8 cellular contexts compared by ENCODE assay signal in genomic region chr10:97333351-97333600, GRCh38. TPM values are rescaled to one million over a fixed set of nuclear protein-coding genes. Genes with fewer than 3 reads are reported as not detected.
DNase-seq lines count a peak whose midpoint lies in the region; ATAC-seq and TF ChIP-seq lines count a peak whose summit lies in the region.

No MANE protein-coding gene starts in this region.

- no TSS peak for BruUV-seq in Panc1 (replicated peaks; lab: Mats Ljungman, UMichigan)

- H3K4me3 Mint-ChIP-seq in naive thymus-derived CD8-positive, alpha-beta T cell: peak overlapping the region; percentile 87 to 98 (median 92)

- peak overlapping the region; percentile 87 to 97 (median 96) for H3K27ac Mint-ChIP-seq in naive thymus-derived CD8-positive, alpha-beta T cell

- ATAC-seq in Panc1 (peak; percentile 36), HG03520 (IDR thresholded peaks at IDR 0.05; ENCODE audit: unreplicated experiment) (no peak), HG03354 (IDR thresholded peaks at IDR 0.05; ENCODE audit: poor library complexity, severe bottlenecking, unreplicated experiment) (no peak)
- ATAC-seq in naive thymus-derived CD8-positive, alpha-beta T cell: peak in 1 of 2 donors; percentile 15

- no peaks in the 10 kb centered on the region for H3K27me3 Mint-ChIP-seq in naive thymus-derived CD8-positive, alpha-beta T cell

- CTCF ChIA-PET in Panc1 (lab: Charles Lee): interaction anchor here (0.6 to 3.4 kb wide), 3 partner anchors 45 to 64 kb away, joined by 3 to 26 read pairs (median 4); no protein-coding TSS in a partner anchor

- in situ Hi-C loops in Panc1 (cut with HindIII; ENCODE audit: low pct_unique_long_range_greater_than_20kb, low sequenced_read_pairs): no loop called here

- H3K9me3 ChIP-seq in Panc1 (ENCODE audit: control insufficient read depth, insufficient read depth, low read depth, low read length) (no peaks in the 10 kb centered on the region), duodenal mucosa (ENCODE audit: control insufficient read depth in 1 of 2, low read length in 2 of 2) (no peaks in the 10 kb centered on the region)

- H3K4me1 ChIP-seq in Panc1 (ENCODE audit: control insufficient read depth, insufficient read depth, low read length) (peaks cover 54% of the 10 kb centered on the region), duodenal mucosa (ENCODE audit: control insufficient read depth in 1 of 2, insufficient read depth in 2 of 2, low read length in 2 of 2) (peaks cover 33 to 38% of the 10 kb centered on the region in 2 donors)

- H3K9me3 Mint-ChIP-seq in naive thymus-derived CD8-positive, alpha-beta T cell: no peaks in the 10 kb centered on the region

- no peak; the same call in 1 of the 2 replicates for TF ChIP-seq CTCF in Panc1 (IDR thresholded peaks at IDR 0.05)

- POLR2A ChIA-PET in Panc1 (lab: Charles Lee): interaction anchor here (0.6 to 0.7 kb wide), 2 partner anchors 22 to 94 kb away, joined by 3 to 9 read pairs; no protein-coding TSS in a partner anchor
- POLR2A ChIA-PET in naive thymus-derived CD8-positive, alpha-beta T cell (lab: Charles Lee): interaction anchor here (0.9 to 7.6 kb wide), 5 partner anchors 11 to 55 kb away, joined by 3 to 179 read pairs (median 6); partner anchors contain the start of gene FRAT1

- H3K36me3 ChIP-seq in Panc1 (ENCODE audit: control insufficient read depth, insufficient read depth, low read length) (no peaks in the 10 kb centered on the region), duodenal mucosa (ENCODE audit: control insufficient read depth in 1 of 2, insufficient read depth in 2 of 2, low read length in 2 of 2) (peaks cover 0 to 4% of the 10 kb centered on the region in 2 donors)

- DNase-seq in SIG-M5 treated with dmso at 0.1 percent for 504 hours (lab: John Stamatoyannopoulos, UW; ENCODE audit: unreplicated experiment): peak; percentile 49
- no peak for DNase-seq in SIG-M5 (lab: John Stamatoyannopoulos, UW)
- DNase-seq in Panc1 (ENCODE audit: low read depth, low spot score): no peak
- peak in 5 of 10 donors; percentile 21 to 66 (median 35) for DNase-seq in naive thymus-derived CD8-positive, alpha-beta T cell
- no peak for DNase-seq in NCI-H1436 treated with DMSO at 0.1 percent for 48 hours (lab: John Stamatoyannopoulos, UW)

- peak overlapping the region; percentile 89 to 96 for H3K9ac ChIP-seq in duodenal mucosa (ENCODE audit: low read depth in 1 of 2, low read length in 2 of 2)

- peaks cover 0 to 33% (median 9%) of the 10 kb centered on the region in 3 donors for H3K36me3 Mint-ChIP-seq in naive thymus-derived CD8-positive, alpha-beta T cell

- H3K27ac ChIP-seq in Panc1 (ENCODE audit: low read length) (peak overlapping the region; percentile 92), duodenal mucosa (ENCODE audit: low read depth, low read length) (peak overlapping the region; percentile 79)

- H3K4me3 ChIP-seq in Panc1 (ENCODE audit: low read depth in 2 of 2, low read length in 2 of 2) (peak overlapping the region; percentile 62 to 76), duodenal mucosa (ENCODE audit: low read depth in 1 of 2, low read length in 2 of 2) (peak overlapping the region; percentile 81 to 93)

- intact Hi-C loops in Panc1 (cut with micrococcal nuclease; ENCODE audit: unreplicated experiment): no loop called here

- H3K4me1 Mint-ChIP-seq in naive thymus-derived CD8-positive, alpha-beta T cell: peaks cover 28 to 60% (median 46%) of the 10 kb centered on the region in 4 donors

- H3K27me3 ChIP-seq in Panc1 (ENCODE audit: control insufficient read depth, insufficient read depth, low read length): no peaks in the 10 kb centered on the region
- no peaks in the 10 kb centered on the region for H3K27me3 ChIP-seq in duodenal mucosa (ENCODE audit: control insufficient read depth in 1 of 2, insufficient read depth in 2 of 2, low read length in 2 of 2)

RNA-seq across cellular contexts. Expression of gene FRAT2, which starts 1.3 kb away (rescaled TPM):
- 16.7 TPM for total RNA-seq in Panc1 (2021; ENCODE audit: unreplicated experiment)
- 16.9 TPM for polyA plus RNA-seq in Panc1 (2012; ENCODE audit: insufficient read length)
- 10 to 100 TPM; 29.0 to 30.6 TPM for total RNA-seq in naive thymus-derived CD8-positive, alpha-beta T cell
- polyA plus RNA-seq in naive thymus-derived CD8-positive, alpha-beta T cell: 10 to 100 TPM in 2 of 3 donors, 1 to 10 TPM in 1; 9.3 to 27.4 (median 23.6) TPM

RNA-seq across cellular contexts. Expression of gene FRAT1, which starts 14.2 kb away (rescaled TPM):
- 5.3 TPM for total RNA-seq in Panc1 (2021; ENCODE audit: unreplicated experiment)
- polyA plus RNA-seq in Panc1 (2012; ENCODE audit: insufficient read length): 7.4 TPM
- total RNA-seq in naive thymus-derived CD8-positive, alpha-beta T cell: 10 to 100 TPM; 18.5 to 19.1 TPM
- 10 to 100 TPM in 2 of 3 donors, 1 to 10 TPM in 1; 7.5 to 12.8 (median 12.7) TPM for polyA plus RNA-seq in naive thymus-derived CD8-positive, alpha-beta T cell

RNA-seq across cellular contexts. Expression of gene ARHGAP19, which starts 40.8 kb away (rescaled TPM):
- total RNA-seq in Panc1 (2021; ENCODE audit: unreplicated experiment): 28.9 TPM
- polyA plus RNA-seq in Panc1 (2012; ENCODE audit: insufficient read length): 9.9 TPM
- 10 to 100 TPM; 13.7 to 19.0 TPM for total RNA-seq in naive thymus-derived CD8-positive, alpha-beta T cell
- polyA plus RNA-seq in naive thymus-derived CD8-positive, alpha-beta T cell: 1 to 10 TPM; 5.3 to 5.6 (median 5.3) TPM
